ENCODE assay signal across 9 cellular contexts in the genomic region with DNA sequence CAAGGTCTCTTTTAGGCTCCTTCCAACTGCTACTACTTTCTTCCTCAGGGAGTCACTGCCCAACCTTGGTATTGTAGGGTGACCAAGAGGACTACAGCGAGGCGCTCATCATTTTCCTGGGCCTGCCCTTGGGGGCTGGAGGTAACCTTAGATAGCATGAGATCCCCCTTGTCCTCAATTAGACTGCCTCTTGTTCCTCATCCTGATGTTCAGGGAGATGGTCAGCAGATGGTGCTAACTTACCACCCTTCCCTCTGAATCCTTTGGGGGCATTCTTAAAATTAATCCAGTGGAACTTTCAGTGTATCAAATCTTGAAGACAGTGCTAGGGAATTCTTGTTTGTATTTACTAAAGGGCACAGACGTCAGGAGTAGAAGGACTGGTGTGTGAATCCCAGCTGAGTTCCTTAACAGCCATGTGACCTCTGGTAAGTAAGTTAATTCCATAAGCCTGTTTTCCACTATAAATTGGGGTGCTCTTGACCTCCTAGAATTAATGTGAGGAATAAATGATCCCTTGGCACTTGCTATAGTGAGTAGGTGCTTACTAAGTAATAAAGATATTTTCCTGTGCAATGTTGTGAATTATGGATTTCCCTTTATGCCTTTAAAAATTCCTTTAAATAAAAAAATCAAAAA. TPM values are rescaled to one million over a fixed set of nuclear protein-coding genes. Genes with fewer than 3 reads are reported as not detected.
DNase-seq lines count a peak whose midpoint lies in the region; ATAC-seq and TF ChIP-seq lines count a peak whose summit lies in the region.
"Had no signal": no experiment of that assay in that cellular context is flagged by ENCODE, and none has a peak within 500 bp of the region (broad histone marks: within the 10 kb centered on the region; RNA-seq: fewer than 3 reads in every experiment).

No MANE protein-coding gene starts in this region.

- no peaks in the 10 kb centered on the region for H3K9me3 ChIP-seq in RWPE2 (ENCODE audit: severe bottlenecking)
- no peaks in the 10 kb centered on the region for H3K9me3 ChIP-seq in psoas muscle

- no peaks in the 10 kb centered on the region for H3K27me3 ChIP-seq in RWPE2 (ENCODE audit: insufficient read depth, poor library complexity, severe bottlenecking)
- no peaks in the 10 kb centered on the region for H3K27me3 ChIP-seq in psoas muscle (ENCODE audit: insufficient read depth in 3 of 3, low read length in 2 of 3)
- H3K27me3 ChIP-seq: BLaER1 treated with 17β-estradiol and CSF1 and Interleukin-3, amounts not matched to agents 10 nM and 100 nM had no signal

- in situ Hi-C loops in KBM-7 (cut with MboI; ENCODE audit: low pct_unique_long_range_greater_than_20kb, low sequenced_read_pairs) = no loop called here

- no peaks in the 10 kb centered on the region for H3K36me3 ChIP-seq in RWPE2 (ENCODE audit: low read depth)
- H3K36me3 ChIP-seq in psoas muscle (ENCODE audit: insufficient read depth in 1 of 2, low read depth in 1 of 2) = no peaks in the 10 kb centered on the region
- H3K36me3 ChIP-seq: BLaER1 treated with 17β-estradiol and CSF1 and Interleukin-3, amounts not matched to agents 10 nM and 100 nM had no signal

- no peak for ATAC-seq in RWPE2 (ENCODE audit: low read depth)
- no peak for ATAC-seq in psoas muscle
- ATAC-seq in HG03196 (IDR thresholded peaks at IDR 0.05; ENCODE audit: unreplicated experiment) = no peak

- peak; percentile 24 for DNase-seq in NCI-H1436 (lab: John Stamatoyannopoulos, UW)
- DNase-seq in NCI-H1436 treated with DMSO at 0.1 percent for 48 hours (lab: John Stamatoyannopoulos, UW) = no peak
- peak; percentile 91 for DNase-seq in KBM-7
- no peak for DNase-seq in RWPE2 (ENCODE audit: low spot score)
- no peak for DNase-seq in epithelial cell of proximal tubule (ENCODE audit: low read depth)
- DNase-seq in psoas muscle = no peak
- DNase-seq in GOT3 (lab: John Stamatoyannopoulos, UW) = no peak

- H3K4me1 ChIP-seq in RWPE2 (ENCODE audit: insufficient read depth, poor library complexity, severe bottlenecking) (no peaks in the 10 kb centered on the region), psoas muscle (no peaks in the 10 kb centered on the region)

- WGBS in psoas muscle, 3 donors = 10 to 14% (median 13%) methylated on average over 3 of the region's 3 CpGs

- H3K27ac ChIP-seq in RWPE2 (ENCODE audit: poor library complexity, severe bottlenecking) = no peak overlapping the region
- H3K27ac ChIP-seq in psoas muscle = no peak overlapping the region
- H3K27ac ChIP-seq: BLaER1 treated with 17β-estradiol and CSF1 and Interleukin-3, amounts not matched to agents 10 nM and 100 nM had no signal

- TF ChIP-seq CTCF in RWPE2 (IDR thresholded peaks at IDR 0.05; ENCODE audit: poor library complexity, severe bottlenecking) (peak; percentile 96), epithelial cell of proximal tubule (conservative IDR thresholded peaks at IDR 0.05; ENCODE audit: low read depth, low read length) (peak; percentile 94), psoas muscle (IDR thresholded peaks at IDR 0.05) (peak; percentile 57)

- intact Hi-C loops in psoas muscle (cut with DNase I) = loop anchor here (2.0 to 10.0 kb wide), 4 partner anchors 82 to 164 kb away; a partner anchor contains a TSS

- H3K4me3 ChIP-seq in RWPE2 (ENCODE audit: severe bottlenecking) = no peak overlapping the region
- H3K4me3 ChIP-seq in epithelial cell of proximal tubule (ENCODE audit: low read depth, low read length) = no peak overlapping the region
- H3K4me3 ChIP-seq in psoas muscle = no peak overlapping the region
- H3K4me3 ChIP-seq: BLaER1 treated with 17β-estradiol and CSF1 and Interleukin-3, amounts not matched to agents 10 nM and 100 nM had no signal

RNA-seq across cellular contexts. Expression of a gene that starts 4.1 kb away (rescaled TPM):
- 20.0 and 24.3 TPM in 2 replicates for total RNA-seq in epithelial cell of proximal tubule
- 10 to 100 TPM; 53.7 to 87.2 (median 73.8) TPM for total RNA-seq in psoas muscle
- polyA plus RNA-seq in psoas muscle = 10 to 100 TPM; 24.4 to 45.9 (median 25.5) TPM

RNA-seq across cellular contexts. Expression of a gene that starts 22.1 kb away (rescaled TPM):
- not detected in 2 replicates for total RNA-seq in epithelial cell of proximal tubule
- total RNA-seq in psoas muscle = 10 to 100 TPM in 2 of 4 donors, 1 to 10 TPM in 2; 5.6 to 31.7 (median 12.7) TPM
- polyA plus RNA-seq in psoas muscle = 10 to 100 TPM in 1 of 3 donors, 1 to 10 TPM in 2; 3.9 to 13.0 (median 5.3) TPM

RNA-seq across cellular contexts. Expression of a gene that starts 55.6 kb away (rescaled TPM):
- total RNA-seq in epithelial cell of proximal tubule = 24.6 and 26.3 TPM in 2 replicates
- total RNA-seq in psoas muscle = 10 to 100 TPM; 12.3 to 22.4 (median 15.7) TPM
- polyA plus RNA-seq in psoas muscle = 10 to 100 TPM in 1 of 3 donors, 1 to 10 TPM in 2; 6.8 to 14.5 (median 9.9) TPM

Comparison
In these comparisons a context has a peak if more than half of its experiments do, and no peak if none do; other contexts are left out.
1. DNase-seq: peak in NCI-H1436 (single experiment) and KBM-7 (single experiment); none in NCI-H1436 treated with DMSO at 0.1 percent for 48 hours (single experiment), RWPE2 (single experiment), epithelial cell of proximal tubule (single experiment), psoas muscle (0 of 2) and GOT3 (single experiment).
2. Peak in every context shown above with its lines, with median percentiles within 50 percentile points of each other: CTCF ChIP-seq.